Comparison of ENCODE assay signal across 9 cellular contexts in genomic region chr15:69305204-69305931, GRCh38. TPM values are rescaled to one million over a fixed set of nuclear protein-coding genes. Genes with fewer than 3 reads are reported as not detected.
DNase-seq lines count a peak whose midpoint lies in the region; ATAC-seq, FAIRE-seq and TF ChIP-seq lines count a peak whose summit lies in the region.
"Had no signal": no experiment of that assay in that cellular context is flagged by ENCODE, and none has a peak within 500 bp of the region (broad histone marks: within the 10 kb centered on the region; RNA-seq: fewer than 3 reads in every experiment).

No MANE protein-coding gene starts in this region.

- H3K36me3 Mint-ChIP-seq in natural killer cell treated with Interleukin-12 subunit alpha and Interleukin-12 subunit beta and Interleukin-15 and Interleukin-18, amount 100 ng/mL, for 72 hours: no peaks in the 10 kb centered on the region
- no peaks in the 10 kb centered on the region for H3K36me3 Mint-ChIP-seq in natural killer cell
- H3K36me3 Mint-ChIP-seq: CD14-positive monocyte had no signal

- peak; percentile 57 for FAIRE-seq in kidney (lab: Jason Lieb, UNC)

- ATAC-seq in natural killer cell treated with Interleukin-12 subunit alpha and Interleukin-12 subunit beta and Interleukin-15 and Interleukin-18, amount 100 ng/mL, for 72 hours: no peak
- ATAC-seq in natural killer cell: no peak
- ATAC-seq in aorta (ENCODE audit: low FRiP score): peak; percentile 58
- no peak for ATAC-seq in GM18511 (IDR thresholded peaks at IDR 0.05; ENCODE audit: unreplicated experiment)
- ATAC-seq in activated CD4-positive, CD25-positive, alpha-beta regulatory T cell treated with anti-CD3 and anti-CD28 coated beads, Interleukin-2, amount 50 U/mL, for 24 hours: no peak

- no peak overlapping the region for H3K4me3 Mint-ChIP-seq in natural killer cell treated with Interleukin-12 subunit alpha and Interleukin-12 subunit beta and Interleukin-15 and Interleukin-18, amount 100 ng/mL, for 72 hours
- H3K4me3 Mint-ChIP-seq in natural killer cell: no peak overlapping the region
- H3K4me3 Mint-ChIP-seq: CD14-positive monocyte had no signal

- no peaks in the 10 kb centered on the region for H3K9me3 Mint-ChIP-seq in natural killer cell treated with Interleukin-12 subunit alpha and Interleukin-12 subunit beta and Interleukin-15 and Interleukin-18, amount 100 ng/mL, for 72 hours
- no peaks in the 10 kb centered on the region for H3K9me3 Mint-ChIP-seq in natural killer cell

- TF ChIP-seq CTCF in natural killer cell (IDR thresholded peaks at IDR 0.05) (no peak), kidney (IDR thresholded peaks at IDR 0.05; ENCODE audit: borderline replicate concordance, extremely low read depth, insufficient read depth) (no peak)

- 72 to 81% methylated on average over 20 of the region's 20 CpGs for WGBS in aorta, 2 donors

- no peaks in the 10 kb centered on the region for H3K27me3 ChIP-seq in aorta (ENCODE audit: control insufficient read depth in 1 of 2, insufficient read depth in 2 of 2, low read length in 1 of 2)

- peaks cover 0 to 6% of the 10 kb centered on the region in 2 donors for H3K4me1 Mint-ChIP-seq in natural killer cell treated with Interleukin-12 subunit alpha and Interleukin-12 subunit beta and Interleukin-15 and Interleukin-18, amount 100 ng/mL, for 72 hours (ENCODE audit: low read depth in 2 of 2)
- H3K4me1 Mint-ChIP-seq in natural killer cell: peaks cover 0 to 4% of the 10 kb centered on the region in 2 donors

- H3K27me3 Mint-ChIP-seq in natural killer cell treated with Interleukin-12 subunit alpha and Interleukin-12 subunit beta and Interleukin-15 and Interleukin-18, amount 100 ng/mL, for 72 hours: peaks cover 28 to 38% of the 10 kb centered on the region in 2 donors
- peaks cover 10 to 24% of the 10 kb centered on the region in 2 donors for H3K27me3 Mint-ChIP-seq in natural killer cell (ENCODE audit: low read depth in 2 of 2)

- intact Hi-C loops in natural killer cell (cut with micrococcal nuclease): no loop called here
- intact Hi-C loops in kidney (cut with DNase I): no loop called here
- intact Hi-C loops in aorta (cut with DNase I): no loop called here

- H3K9me3 ChIP-seq in kidney (ENCODE audit: control insufficient read depth in 1 of 2, low read length in 2 of 2) (no peaks in the 10 kb centered on the region), aorta (ENCODE audit: control insufficient read depth, low read length) (no peaks in the 10 kb centered on the region)

- H3K4me3 ChIP-seq in kidney (ENCODE audit: low read length in 2 of 2) (peak overlapping the region; percentile 4 to 36), aorta (ENCODE audit: low read length in 2 of 2) (no peak overlapping the region)

- peaks cover 0 to 11% of the 10 kb centered on the region in 2 donors for H3K36me3 ChIP-seq in kidney (ENCODE audit: control insufficient read depth in 1 of 2, insufficient read depth in 2 of 2, low read length in 2 of 2)
- no peaks in the 10 kb centered on the region for H3K36me3 ChIP-seq in aorta (ENCODE audit: control insufficient read depth in 1 of 2, insufficient read depth in 2 of 2, low read length in 1 of 2)

- peak; percentile 29 for DNase-seq in natural killer cell treated with Interleukin-12 subunit alpha and Interleukin-12 subunit beta and Interleukin-15 and Interleukin-18, amount 100 ng/mL, for 72 hours (ENCODE audit: low spot score)
- no peak for DNase-seq in natural killer cell
- DNase-seq in amniotic epithelial cell (ENCODE audit: low read depth): peak; percentile 97
- DNase-seq in kidney: peak; percentile 94
- peak; percentile 55 to 76 for DNase-seq in aorta
- DNase-seq in NCI-H1092 (lab: John Stamatoyannopoulos, UW): no peak

- H3K9ac ChIP-seq in kidney (ENCODE audit: low read length in 2 of 2): peak overlapping the region; percentile 13 to 65

- peaks cover 47% of the 10 kb centered on the region in 2 donors for H3K4me1 ChIP-seq in kidney (ENCODE audit: control insufficient read depth in 1 of 2, insufficient read depth in 1 of 2, low read depth in 1 of 2, low read length in 2 of 2)
- H3K4me1 ChIP-seq in aorta (ENCODE audit: control insufficient read depth in 1 of 2, insufficient read depth in 2 of 2, low read length in 2 of 2): no peaks in the 10 kb centered on the region

- H3K27ac ChIP-seq in kidney (ENCODE audit: low read depth in 2 of 2, low read length in 2 of 2) (peak overlapping the region; percentile 95 to 96), aorta (ENCODE audit: low read depth in 1 of 2, low read length in 2 of 2) (no peak overlapping the region)

- no peak overlapping the region for H3K27ac Mint-ChIP-seq in natural killer cell treated with Interleukin-12 subunit alpha and Interleukin-12 subunit beta and Interleukin-15 and Interleukin-18, amount 100 ng/mL, for 72 hours
- no peak overlapping the region for H3K27ac Mint-ChIP-seq in natural killer cell

RNA-seq across cellular contexts. Expression of gene PAQR5, which starts 6.7 kb away (rescaled TPM):
- not detected for total RNA-seq in natural killer cell treated with Interleukin-12 subunit alpha and Interleukin-12 subunit beta and Interleukin-15 and Interleukin-18, amount 100 ng/mL, for 72 hours
- 1 to 10 TPM in 1 of 3 donors, under 1 TPM in 2; 0.40 to 1.1 (median 0.59) TPM for total RNA-seq in natural killer cell
- total RNA-seq in kidney: 51.3 TPM
- polyA plus RNA-seq in kidney (ENCODE audit: insufficient read depth, low read depth, low replicate concordance): 32.7 TPM
- total RNA-seq in aorta: 1 to 10 TPM in 1 of 2 donors, under 1 TPM in 1; 0.71 to 1.9 TPM
- polyA plus RNA-seq in aorta: under 1 TPM; 0.31 to 0.38 TPM
- polyA plus RNA-seq: CD14-positive monocyte had no signal

Comparison
In these comparisons a context has a peak if more than half of its experiments do, and no peak if none do; other contexts are left out.
1. DNase-seq: peak in natural killer cell treated with Interleukin-12 subunit alpha and Interleukin-12 subunit beta and Interleukin-15 and Interleukin-18, amount 100 ng/mL, for 72 hours (single experiment), amniotic epithelial cell (single experiment), kidney (single experiment) and aorta (2 of 2); none in natural killer cell (single experiment) and NCI-H1092 (single experiment).
2. H3K27ac ChIP-seq: peak in kidney (2 of 2); none in aorta (0 of 2).
3. H3K4me3 ChIP-seq: peak in kidney (2 of 2); none in aorta (0 of 2).
4. RNA of gene PAQR5, which starts 6.7 kb away (total RNA-seq): 51.3 TPM in kidney (single experiment); 0.71 to 1.9 TPM in aorta, 0.40 to 1.1 TPM in natural killer cell and not detected in natural killer cell treated with Interleukin-12 subunit alpha and Interleukin-12 subunit beta and Interleukin-15 and Interleukin-18, amount 100 ng/mL, for 72 hours; every median in the first group is over 10 times any median in the second.